ENCODE assay signal across 1 cellular context in the genomic region with DNA sequence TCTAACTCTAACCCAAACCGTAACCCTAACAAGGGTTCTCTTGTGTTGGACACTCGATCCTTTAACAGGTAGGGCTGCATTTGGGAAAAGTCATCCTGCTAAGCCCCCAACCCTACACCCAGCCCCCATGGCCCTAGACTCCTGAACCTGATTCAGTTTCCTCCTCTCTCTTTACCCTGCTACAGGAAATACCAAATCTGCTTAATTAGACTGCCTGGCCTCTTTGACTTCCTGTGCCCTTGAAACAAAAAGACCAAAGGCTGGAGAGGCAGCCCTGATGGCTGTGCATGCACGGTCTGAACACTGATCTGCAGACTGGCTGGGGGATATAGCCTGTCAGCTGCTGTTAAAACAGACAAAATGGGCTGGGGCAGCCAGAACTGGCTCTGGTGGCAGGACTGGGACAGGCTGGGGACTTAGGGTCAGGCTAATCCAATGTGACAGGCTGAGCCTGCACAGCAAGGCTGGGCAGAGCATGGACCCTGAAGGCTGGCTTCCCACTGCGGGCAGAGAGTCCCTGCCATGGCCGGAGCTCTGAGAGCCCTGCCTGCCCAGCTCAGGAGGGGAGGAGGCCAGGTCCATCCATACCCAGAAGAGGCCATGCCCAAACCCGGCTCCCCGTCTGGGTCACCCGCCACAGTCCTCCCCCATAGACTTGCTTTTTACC.
A peak's percentile ranks its signal among the peaks of the same experiment; 100 is the strongest.
TF ChIP-seq lines count a peak whose summit lies in the region.

No MANE protein-coding gene starts in this region.

TF ChIP-seq in HepG2, 621 proteins besides CTCF, POLR2A, EP300 and RAD21 (continued from another document and continues in another):
- TF ChIP-seq, protein P1, sequence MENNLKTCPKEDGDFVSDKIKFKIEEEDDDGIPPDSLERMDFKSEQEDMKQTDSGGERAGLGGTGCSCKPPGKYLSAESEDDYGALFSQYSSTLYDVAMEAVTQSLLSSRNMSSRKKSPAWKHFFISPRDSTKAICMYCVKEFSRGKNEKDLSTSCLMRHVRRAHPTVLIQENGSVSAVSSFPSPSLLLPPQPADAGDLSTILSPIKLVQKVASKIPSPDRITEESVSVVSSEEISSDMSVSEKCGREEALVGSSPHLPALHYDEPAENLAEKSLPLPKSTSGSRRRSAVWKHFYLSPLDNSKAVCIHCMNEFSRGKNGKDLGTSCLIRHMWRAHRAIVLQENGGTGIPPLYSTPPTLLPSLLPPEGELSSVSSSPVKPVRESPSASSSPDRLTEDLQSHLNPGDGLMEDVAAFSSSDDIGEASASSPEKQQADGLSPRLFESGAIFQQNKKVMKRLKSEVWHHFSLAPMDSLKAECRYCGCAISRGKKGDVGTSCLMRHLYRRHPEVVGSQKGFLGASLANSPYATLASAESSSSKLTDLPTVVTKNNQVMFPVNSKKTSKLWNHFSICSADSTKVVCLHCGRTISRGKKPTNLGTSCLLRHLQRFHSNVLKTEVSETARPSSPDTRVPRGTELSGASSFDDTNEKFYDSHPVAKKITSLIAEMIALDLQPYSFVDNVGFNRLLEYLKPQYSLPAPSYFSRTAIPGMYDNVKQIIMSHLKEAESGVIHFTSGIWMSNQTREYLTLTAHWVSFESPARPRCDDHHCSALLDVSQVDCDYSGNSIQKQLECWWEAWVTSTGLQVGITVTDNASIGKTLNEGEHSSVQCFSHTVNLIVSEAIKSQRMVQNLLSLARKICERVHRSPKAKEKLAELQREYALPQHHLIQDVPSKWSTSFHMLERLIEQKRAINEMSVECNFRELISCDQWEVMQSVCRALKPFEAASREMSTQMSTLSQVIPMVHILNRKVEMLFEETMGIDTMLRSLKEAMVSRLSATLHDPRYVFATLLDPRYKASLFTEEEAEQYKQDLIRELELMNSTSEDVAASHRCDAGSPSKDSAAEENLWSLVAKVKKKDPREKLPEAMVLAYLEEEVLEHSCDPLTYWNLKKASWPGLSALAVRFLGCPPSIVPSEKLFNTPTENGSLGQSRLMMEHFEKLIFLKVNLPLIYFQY (CRISPR knock-in tag; IDR thresholded peaks at IDR 0.05; ENCODE audit: borderline replicate concordance), result no peak
- TF ChIP-seq CHD4 (IDR thresholded peaks at IDR 0.05; ENCODE audit: borderline replicate concordance, low read length), result no peak
- no peak for TF ChIP-seq HMG20A (CRISPR knock-in tag; IDR thresholded peaks at IDR 0.05; ENCODE audit: borderline replicate concordance)
- TF ChIP-seq ATF7 (IDR thresholded peaks at IDR 0.05), result no peak
- no peak for TF ChIP-seq ATF7 (CRISPR knock-in tag; IDR thresholded peaks at IDR 0.05)
- TF ChIP-seq SOX5 (CRISPR knock-in tag; IDR thresholded peaks at IDR 0.05; ENCODE audit: borderline replicate concordance), result peak; percentile 48; the same call in 1 of the 2 replicates
- TF ChIP-seq ZNF292 (CRISPR knock-in tag; IDR thresholded peaks at IDR 0.05; ENCODE audit: borderline replicate concordance, low read depth), result peak; percentile 77; the same call in 1 of the 2 replicates
- no peak for TF ChIP-seq ZC3H4 (CRISPR knock-in tag; IDR thresholded peaks at IDR 0.05; ENCODE audit: borderline replicate concordance)
- no peak for TF ChIP-seq ZFY (CRISPR knock-in tag; IDR thresholded peaks at IDR 0.05)
- TF ChIP-seq, protein P2, sequence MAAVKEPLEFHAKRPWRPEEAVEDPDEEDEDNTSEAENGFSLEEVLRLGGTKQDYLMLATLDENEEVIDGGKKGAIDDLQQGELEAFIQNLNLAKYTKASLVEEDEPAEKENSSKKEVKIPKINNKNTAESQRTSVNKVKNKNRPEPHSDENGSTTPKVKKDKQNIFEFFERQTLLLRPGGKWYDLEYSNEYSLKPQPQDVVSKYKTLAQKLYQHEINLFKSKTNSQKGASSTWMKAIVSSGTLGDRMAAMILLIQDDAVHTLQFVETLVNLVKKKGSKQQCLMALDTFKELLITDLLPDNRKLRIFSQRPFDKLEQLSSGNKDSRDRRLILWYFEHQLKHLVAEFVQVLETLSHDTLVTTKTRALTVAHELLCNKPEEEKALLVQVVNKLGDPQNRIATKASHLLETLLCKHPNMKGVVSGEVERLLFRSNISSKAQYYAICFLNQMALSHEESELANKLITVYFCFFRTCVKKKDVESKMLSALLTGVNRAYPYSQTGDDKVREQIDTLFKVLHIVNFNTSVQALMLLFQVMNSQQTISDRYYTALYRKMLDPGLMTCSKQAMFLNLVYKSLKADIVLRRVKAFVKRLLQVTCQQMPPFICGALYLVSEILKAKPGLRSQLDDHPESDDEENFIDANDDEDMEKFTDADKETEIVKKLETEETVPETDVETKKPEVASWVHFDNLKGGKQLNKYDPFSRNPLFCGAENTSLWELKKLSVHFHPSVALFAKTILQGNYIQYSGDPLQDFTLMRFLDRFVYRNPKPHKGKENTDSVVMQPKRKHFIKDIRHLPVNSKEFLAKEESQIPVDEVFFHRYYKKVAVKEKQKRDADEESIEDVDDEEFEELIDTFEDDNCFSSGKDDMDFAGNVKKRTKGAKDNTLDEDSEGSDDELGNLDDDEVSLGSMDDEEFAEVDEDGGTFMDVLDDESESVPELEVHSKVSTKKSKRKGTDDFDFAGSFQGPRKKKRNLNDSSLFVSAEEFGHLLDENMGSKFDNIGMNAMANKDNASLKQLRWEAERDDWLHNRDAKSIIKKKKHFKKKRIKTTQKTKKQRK (IDR thresholded peaks at IDR 0.05; ENCODE audit: low read length), result no peak
- TF ChIP-seq MTA3 (CRISPR knock-in tag; IDR thresholded peaks at IDR 0.05), result no peak
- TF ChIP-seq FOXA3 (CRISPR knock-in tag; IDR thresholded peaks at IDR 0.05), result peak; percentile 31; the same call in 1 of the 2 replicates
- TF ChIP-seq, protein P3, sequence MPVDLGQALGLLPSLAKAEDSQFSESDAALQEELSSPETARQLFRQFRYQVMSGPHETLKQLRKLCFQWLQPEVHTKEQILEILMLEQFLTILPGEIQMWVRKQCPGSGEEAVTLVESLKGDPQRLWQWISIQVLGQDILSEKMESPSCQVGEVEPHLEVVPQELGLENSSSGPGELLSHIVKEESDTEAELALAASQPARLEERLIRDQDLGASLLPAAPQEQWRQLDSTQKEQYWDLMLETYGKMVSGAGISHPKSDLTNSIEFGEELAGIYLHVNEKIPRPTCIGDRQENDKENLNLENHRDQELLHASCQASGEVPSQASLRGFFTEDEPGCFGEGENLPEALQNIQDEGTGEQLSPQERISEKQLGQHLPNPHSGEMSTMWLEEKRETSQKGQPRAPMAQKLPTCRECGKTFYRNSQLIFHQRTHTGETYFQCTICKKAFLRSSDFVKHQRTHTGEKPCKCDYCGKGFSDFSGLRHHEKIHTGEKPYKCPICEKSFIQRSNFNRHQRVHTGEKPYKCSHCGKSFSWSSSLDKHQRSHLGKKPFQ (CRISPR knock-in tag; IDR thresholded peaks at IDR 0.05; ENCODE audit: insufficient replicate concordance), result no peak
- TF ChIP-seq ARNT (IDR thresholded peaks at IDR 0.05), result no peak
- no peak for TF ChIP-seq ZNF263 (CRISPR knock-in tag; IDR thresholded peaks at IDR 0.05)
- no peak for TF ChIP-seq ZBTB20 (CRISPR knock-in tag; IDR thresholded peaks at IDR 0.05; ENCODE audit: borderline replicate concordance, low read depth)
- no peak; the same call in 1 of the 2 replicates for TF ChIP-seq ZBTB38 (CRISPR knock-in tag; IDR thresholded peaks at IDR 0.05)
- no peak for TF ChIP-seq ZNF468 (CRISPR knock-in tag; IDR thresholded peaks at IDR 0.05)
- TF ChIP-seq ZNF224 (CRISPR knock-in tag; IDR thresholded peaks at IDR 0.05), result no peak
- TF ChIP-seq, protein P4, sequence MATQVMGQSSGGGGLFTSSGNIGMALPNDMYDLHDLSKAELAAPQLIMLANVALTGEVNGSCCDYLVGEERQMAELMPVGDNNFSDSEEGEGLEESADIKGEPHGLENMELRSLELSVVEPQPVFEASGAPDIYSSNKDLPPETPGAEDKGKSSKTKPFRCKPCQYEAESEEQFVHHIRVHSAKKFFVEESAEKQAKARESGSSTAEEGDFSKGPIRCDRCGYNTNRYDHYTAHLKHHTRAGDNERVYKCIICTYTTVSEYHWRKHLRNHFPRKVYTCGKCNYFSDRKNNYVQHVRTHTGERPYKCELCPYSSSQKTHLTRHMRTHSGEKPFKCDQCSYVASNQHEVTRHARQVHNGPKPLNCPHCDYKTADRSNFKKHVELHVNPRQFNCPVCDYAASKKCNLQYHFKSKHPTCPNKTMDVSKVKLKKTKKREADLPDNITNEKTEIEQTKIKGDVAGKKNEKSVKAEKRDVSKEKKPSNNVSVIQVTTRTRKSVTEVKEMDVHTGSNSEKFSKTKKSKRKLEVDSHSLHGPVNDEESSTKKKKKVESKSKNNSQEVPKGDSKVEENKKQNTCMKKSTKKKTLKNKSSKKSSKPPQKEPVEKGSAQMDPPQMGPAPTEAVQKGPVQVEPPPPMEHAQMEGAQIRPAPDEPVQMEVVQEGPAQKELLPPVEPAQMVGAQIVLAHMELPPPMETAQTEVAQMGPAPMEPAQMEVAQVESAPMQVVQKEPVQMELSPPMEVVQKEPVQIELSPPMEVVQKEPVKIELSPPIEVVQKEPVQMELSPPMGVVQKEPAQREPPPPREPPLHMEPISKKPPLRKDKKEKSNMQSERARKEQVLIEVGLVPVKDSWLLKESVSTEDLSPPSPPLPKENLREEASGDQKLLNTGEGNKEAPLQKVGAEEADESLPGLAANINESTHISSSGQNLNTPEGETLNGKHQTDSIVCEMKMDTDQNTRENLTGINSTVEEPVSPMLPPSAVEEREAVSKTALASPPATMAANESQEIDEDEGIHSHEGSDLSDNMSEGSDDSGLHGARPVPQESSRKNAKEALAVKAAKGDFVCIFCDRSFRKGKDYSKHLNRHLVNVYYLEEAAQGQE (IDR thresholded peaks at IDR 0.05; ENCODE audit: borderline replicate concordance in 1 of 2, low read depth in 1 of 2, low read length in 2 of 2), result no peak
- TF ChIP-seq TEAD3 (CRISPR knock-in tag; optimal IDR thresholded peaks at IDR 0.05; ENCODE audit: borderline replicate concordance), result peak; percentile 48
- no peak for TF ChIP-seq USF2 (IDR thresholded peaks at IDR 0.05; ENCODE audit: low read depth, low read length)
- no peak for TF ChIP-seq USF2 (CRISPR knock-in tag; IDR thresholded peaks at IDR 0.05; ENCODE audit: borderline replicate concordance)
- TF ChIP-seq DBP (CRISPR knock-in tag; IDR thresholded peaks at IDR 0.05; ENCODE audit: not compliant biosample characterization), result no peak
- TF ChIP-seq DNMT1 (CRISPR knock-in tag; IDR thresholded peaks at IDR 0.05), result no peak
- no peak for TF ChIP-seq NR3C1 (CRISPR knock-in tag; IDR thresholded peaks at IDR 0.05)
- TF ChIP-seq HHEX (CRISPR knock-in tag; IDR thresholded peaks at IDR 0.05), result no peak
- no peak for TF ChIP-seq EEA1 (CRISPR knock-in tag; IDR thresholded peaks at IDR 0.05; ENCODE audit: borderline replicate concordance)
- no peak for TF ChIP-seq CSRNP2 (CRISPR knock-in tag; conservative IDR thresholded peaks at IDR 0.05; ENCODE audit: low read depth)
- peak; percentile 63; the same call in 1 of the 2 replicates for TF ChIP-seq ESRRA (CRISPR knock-in tag; IDR thresholded peaks at IDR 0.05; ENCODE audit: low read depth)
- no peak for TF ChIP-seq ZNF121 (CRISPR knock-in tag; IDR thresholded peaks at IDR 0.05)
- TF ChIP-seq ZGPAT (CRISPR knock-in tag; IDR thresholded peaks at IDR 0.05), result no peak
- TF ChIP-seq, protein P5, sequence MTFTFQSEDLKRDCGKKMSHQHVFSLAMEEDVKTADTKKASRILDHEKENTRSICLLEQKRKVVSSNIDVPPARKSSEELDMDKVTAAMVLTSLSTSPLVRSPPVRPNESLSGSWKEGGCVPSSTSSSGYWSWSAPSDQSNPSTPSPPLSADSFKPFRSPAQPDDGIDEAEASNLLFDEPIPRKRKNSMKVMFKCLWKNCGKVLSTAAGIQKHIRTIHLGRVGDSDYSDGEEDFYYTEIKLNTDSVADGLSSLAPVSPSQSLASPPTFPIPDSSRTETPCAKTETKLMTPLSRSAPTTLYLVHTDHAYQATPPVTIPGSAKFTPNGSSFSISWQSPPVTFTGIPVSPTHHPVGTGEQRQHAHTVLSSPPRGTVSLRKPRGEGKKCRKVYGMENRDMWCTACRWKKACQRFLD (CRISPR knock-in tag; IDR thresholded peaks at IDR 0.05; ENCODE audit: borderline replicate concordance), result no peak
- TF ChIP-seq YY1 (IDR thresholded peaks at IDR 0.05; ENCODE audit: insufficient read depth, insufficient replicate concordance, low read depth, low read length), result peak; percentile 48
- no peak for TF ChIP-seq SIX1 (CRISPR knock-in tag; IDR thresholded peaks at IDR 0.05; ENCODE audit: borderline replicate concordance)
